21 cellular contexts compared by ENCODE assay signal in the genomic region with DNA sequence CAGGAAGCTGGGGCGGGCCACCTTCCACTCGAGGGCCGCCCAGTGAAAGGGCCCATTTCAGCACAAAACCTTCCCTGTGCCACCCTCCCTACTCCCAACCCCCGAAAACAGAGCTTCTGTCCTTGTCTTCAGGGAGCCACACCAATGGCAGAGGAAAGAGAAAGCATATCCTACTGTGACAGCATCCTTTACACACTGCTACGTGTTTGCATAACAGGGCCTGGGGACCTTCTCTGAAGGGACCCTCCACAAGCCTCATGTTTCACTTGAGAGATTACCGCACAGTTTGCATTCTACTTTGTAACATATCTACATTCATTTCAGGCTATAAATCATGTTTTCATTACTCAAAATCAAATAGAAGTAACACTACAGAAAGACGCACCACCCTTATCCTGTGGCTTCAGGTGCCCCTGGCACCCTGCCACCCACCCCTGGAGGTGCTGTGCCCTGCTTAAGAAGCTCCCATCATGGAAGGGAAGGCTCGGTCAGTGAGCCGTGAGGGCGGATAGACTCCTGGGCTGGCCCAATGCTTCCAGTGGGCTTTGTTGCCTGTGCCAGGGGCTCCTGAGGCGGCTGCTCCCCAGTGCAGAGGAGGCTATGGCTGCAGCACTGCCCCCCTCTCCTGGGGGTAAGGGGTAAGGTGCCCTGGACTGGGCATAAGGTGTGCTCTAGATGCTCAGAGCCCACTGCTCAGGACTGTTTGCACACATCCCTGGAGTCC. TPM values are rescaled to one million over a fixed set of nuclear protein-coding genes. Genes with fewer than 3 reads are reported as not detected.
A peak's percentile ranks its signal among the peaks of the same experiment; 100 is the strongest.
DNase-seq lines count a peak whose midpoint lies in the region; ATAC-seq and TF ChIP-seq lines count a peak whose summit lies in the region.
"Had no signal": no experiment of that assay in that cellular context is flagged by ENCODE, and none has a peak within 500 bp of the region (broad histone marks: within the 10 kb centered on the region; RNA-seq: fewer than 3 reads in every experiment).

No MANE protein-coding gene starts in this region.

- H2BK12ac ChIP-seq in H9 (ENCODE audit: insufficient read length, low read depth, low read length) = no peak overlapping the region

- peak overlapping the region in 2 of 3 experiments; percentile 70 to 72; a peak in 2 of 7 replicates for H3K27ac Mint-ChIP-seq in H9
- peak overlapping the region; percentile 50; the same call in 1 of the 2 replicates for H3K27ac Mint-ChIP-seq in WTC11
- H3K27ac Mint-ChIP-seq in nephron progenitor cell = peak overlapping the region; percentile 48
- H3K27ac Mint-ChIP-seq in CD4-positive, alpha-beta memory T cell = no peak overlapping the region
- H3K27ac Mint-ChIP-seq: HFFc6 had no signal

- intact Hi-C loops in thyroid gland (cut with DNase I) (no loop called here), heart right ventricle (cut with DNase I) (no loop called here)
- intact Hi-C loops in CD4-positive, alpha-beta memory T cell (cut with micrococcal nuclease) = no loop called here

- no peak overlapping the region for H3T11ph ChIP-seq in H9 (ENCODE audit: low read length)

- H4K91ac ChIP-seq in H9 (ENCODE audit: insufficient read length, low read depth, low read length) = no peak overlapping the region

- TF ChIP-seq CTCF in H9 (conservative IDR thresholded peaks at IDR 0.05) = no peak
- TF ChIP-seq CTCF in WTC11 (IDR thresholded peaks at IDR 0.05) = no peak
- TF ChIP-seq CTCF in nephron progenitor cell (IDR thresholded peaks at IDR 0.05) = no peak
- no peak for TF ChIP-seq CTCF in thyroid gland (IDR thresholded peaks at IDR 0.05)
- TF ChIP-seq CTCF in heart right ventricle (IDR thresholded peaks at IDR 0.05) = no peak

- peaks cover 12 to 21% (median 13%) of the 10 kb centered on the region in 3 experiments for H3K36me3 Mint-ChIP-seq in H9 (ENCODE audit: insufficient read depth in 1 of 3, low read depth in 3 of 3)
- peaks cover 8% of the 10 kb centered on the region for H3K36me3 Mint-ChIP-seq in WTC11
- peaks cover 32% of the 10 kb centered on the region for H3K36me3 Mint-ChIP-seq in nephron progenitor cell (ENCODE audit: low read depth)
- H3K36me3 Mint-ChIP-seq in CD4-positive, alpha-beta memory T cell = peaks cover 20 to 23% of the 10 kb centered on the region in 2 donors

- no peak overlapping the region for H4K5ac ChIP-seq in H9 (ENCODE audit: insufficient read length, low read depth, low read length)

- H3K23ac ChIP-seq in H9 (ENCODE audit: insufficient read length, low read depth, low read length) = no peak overlapping the region

- no peaks in the 10 kb centered on the region for H3K27me3 ChIP-seq in H9 (ENCODE audit: insufficient read depth, low read length)
- H3K27me3 ChIP-seq in thyroid gland = no peaks in the 10 kb centered on the region
- no peaks in the 10 kb centered on the region for H3K27me3 ChIP-seq in CD4-positive, alpha-beta memory T cell (ENCODE audit: insufficient read depth, low read length)
- H3K27me3 ChIP-seq in heart right ventricle = no peaks in the 10 kb centered on the region

- H3K27me3 Mint-ChIP-seq in H9 (ENCODE audit: low read depth) (no peaks in the 10 kb centered on the region), WTC11 (ENCODE audit: low read depth) (no peaks in the 10 kb centered on the region), nephron progenitor cell (ENCODE audit: low read depth, poor library complexity) (peaks cover 12% of the 10 kb centered on the region)
- H3K27me3 Mint-ChIP-seq in CD4-positive, alpha-beta memory T cell = no peaks in the 10 kb centered on the region
- H3K27me3 Mint-ChIP-seq: CD4-positive, CD25-positive, alpha-beta regulatory T cell had no signal

- H3K9me3 Mint-ChIP-seq in H9 = peaks cover 4% of the 10 kb centered on the region in 2 experiments; a peak in 3 of 5 replicates
- peaks cover 7% of the 10 kb centered on the region for H3K9me3 Mint-ChIP-seq in WTC11
- peaks cover 5% of the 10 kb centered on the region for H3K9me3 Mint-ChIP-seq in nephron progenitor cell
- no peaks in the 10 kb centered on the region for H3K9me3 Mint-ChIP-seq in CD4-positive, alpha-beta memory T cell
- H3K9me3 Mint-ChIP-seq: CD4-positive, CD25-positive, alpha-beta regulatory T cell; HFFc6 had no signal

- no peak overlapping the region for H3K4ac ChIP-seq in H9 (ENCODE audit: low read depth, low read length)

- H3K27ac ChIP-seq in H9 (ENCODE audit: insufficient read length, low read depth, low read length) (no peak overlapping the region), thyroid gland (no peak overlapping the region), heart right ventricle (no peak overlapping the region)
- H3K27ac ChIP-seq in CD4-positive, alpha-beta memory T cell (ENCODE audit: low read depth, low read length) = no peak overlapping the region
- H3K27ac ChIP-seq: PC-9 had no signal

- H3K56ac ChIP-seq in H9 (ENCODE audit: insufficient read length, low read depth, low read length) = no peak overlapping the region

- no peaks in the 10 kb centered on the region for H3K36me3 ChIP-seq in thyroid gland
- H3K36me3 ChIP-seq in CD4-positive, alpha-beta memory T cell (ENCODE audit: insufficient read depth, low read length) = peaks cover 4% of the 10 kb centered on the region
- peaks cover 0 to 21% (median 0%) of the 10 kb centered on the region in 9 donors for H3K36me3 ChIP-seq in heart right ventricle

- no peaks in the 10 kb centered on the region for H4K20me1 ChIP-seq in H9 (ENCODE audit: control insufficient read depth, insufficient read depth, insufficient read length)

- H3K4me3 ChIP-seq in thyroid gland (replicated peaks in 1 of 3) (no peak overlapping the region), heart right ventricle (no peak overlapping the region)
- H3K4me3 ChIP-seq in CD4-positive, alpha-beta memory T cell (ENCODE audit: low read length in 2 of 2) = no peak overlapping the region
- H3K4me3 ChIP-seq: PC-9 had no signal

- H3K9me3 ChIP-seq in H9 (ENCODE audit: control insufficient read depth, low read depth, low read length) (no peaks in the 10 kb centered on the region), thyroid gland (no peaks in the 10 kb centered on the region), heart right ventricle (no peaks in the 10 kb centered on the region)
- no peaks in the 10 kb centered on the region for H3K9me3 ChIP-seq in CD4-positive, alpha-beta memory T cell (ENCODE audit: control insufficient read depth in 1 of 2, low read length in 2 of 2)

- H3K4me3 Mint-ChIP-seq in H9 (peak overlapping the region in 1 of 2 experiments; percentile 24; a peak in 1 of 5 replicates), WTC11 (no peak overlapping the region), nephron progenitor cell (no peak overlapping the region)
- H3K4me3 Mint-ChIP-seq in CD4-positive, alpha-beta memory T cell = no peak overlapping the region
- H3K4me3 Mint-ChIP-seq: CD4-positive, CD25-positive, alpha-beta regulatory T cell; HFFc6 had no signal

- no peak overlapping the region for H2BK5ac ChIP-seq in H9 (ENCODE audit: insufficient read length, low read length)

- no peak overlapping the region for H3K18ac ChIP-seq in H9 (ENCODE audit: insufficient read length, low read depth, low read length)

- no peaks in the 10 kb centered on the region for H3K79me1 ChIP-seq in H9 (ENCODE audit: insufficient read depth, low read depth, low read length, poor library complexity, severe bottlenecking)

- no peak overlapping the region for H2BK15ac ChIP-seq in H9 (ENCODE audit: low read depth, low read length)

- no CpG with 5 or more reads among the region's 11 CpGs for WGBS in H9 (ENCODE audit: extremely low coverage, insufficient read length, low lambda C conversion rate)
- 77 to 86% methylated on average over 11 of the region's 11 CpGs for WGBS in thyroid gland, 2 donors
- 79 to 95% methylated on average over 11 of the region's 11 CpGs for WGBS in heart right ventricle, 2 donors

- H3K14ac ChIP-seq in H9 (ENCODE audit: insufficient read depth, low read length) = peak overlapping the region; percentile 40; the same call in 1 of the 2 replicates

- H3K4me1 ChIP-seq in H9 (ENCODE audit: insufficient read depth, low read length) = peaks cover 6% of the 10 kb centered on the region; the same call in 1 of the 2 replicates
- peaks cover 13 to 16% of the 10 kb centered on the region in 2 donors for H3K4me1 ChIP-seq in thyroid gland
- no peaks in the 10 kb centered on the region for H3K4me1 ChIP-seq in CD4-positive, alpha-beta memory T cell (ENCODE audit: insufficient read depth, low read length)
- H3K4me1 ChIP-seq in heart right ventricle = no peaks in the 10 kb centered on the region

- no peak overlapping the region for H4K8ac ChIP-seq in H9 (replicated peaks; ENCODE audit: insufficient read length, low read depth, low read length)

- POLR2A ChIA-PET in WTC11 (lab: Charles Lee) = no interaction called here
- POLR2A ChIA-PET in CD4-positive, alpha-beta memory T cell (lab: Charles Lee; ENCODE audit: partially characterized antibody) = no interaction called here

- DNase-seq in H9 (no peak), WTC11 (ENCODE audit: low spot score) (no peak), nephron progenitor cell (no peak), thyroid gland (peak; percentile 35 to 42), heart right ventricle (no peak)
- DNase-seq in CD4-positive, alpha-beta memory T cell = no peak
- DNase-seq: CD4-positive, CD25-positive, alpha-beta regulatory T cell; COR-L47; DMS79 treated with DMSO at 0.1 percent for 48 hours; HFFc6; KBM-7; NCI-H1092; NCI-H146; NCI-H2029 treated with DMSO at 0.1 percent for 48 hours; NCI-H2171; NCI-H446; NCI-H526; PC-9; RPMI8226; SHP77 had no signal

- no peak overlapping the region for H2AK5ac ChIP-seq in H9 (ENCODE audit: insufficient read length, low read length)

- H3K9ac ChIP-seq in H9 (ENCODE audit: extremely low read depth, insufficient read length, low read length) = no peak overlapping the region

- H3K79me2 ChIP-seq in H9 (ENCODE audit: insufficient read depth, low read length) = no peaks in the 10 kb centered on the region

- ATAC-seq in WTC11 = no peak
- ATAC-seq in esophagus mucosa = no peak
- ATAC-seq in heart right ventricle = no peak

- H3K4me2 ChIP-seq in H9 (ENCODE audit: insufficient read depth, insufficient read length, low read length) = no peak overlapping the region
- H3K4me2 ChIP-seq: PC-9 had no signal

- H3K4me1 Mint-ChIP-seq in H9 (peaks cover 22 to 36% of the 10 kb centered on the region in 2 experiments), WTC11 (peaks cover 23% of the 10 kb centered on the region), nephron progenitor cell (peaks cover 16% of the 10 kb centered on the region)
- peaks cover 0 to 11% (median 6%) of the 10 kb centered on the region in 4 donors for H3K4me1 Mint-ChIP-seq in CD4-positive, alpha-beta memory T cell

- H3K23me2 ChIP-seq in H9 (ENCODE audit: insufficient read length, low read depth, low read length, poor library complexity, severe bottlenecking) = no peaks in the 10 kb centered on the region

- CTCF ChIA-PET in WTC11 (lab: Charles Lee) = no interaction called here
- CTCF ChIA-PET in CD4-positive, alpha-beta memory T cell (lab: Charles Lee; ENCODE audit: partially characterized antibody) = no interaction called here

- no peak overlapping the region for H2BK120ac ChIP-seq in H9 (ENCODE audit: low read depth, low read length, poor library complexity, severe bottlenecking)

- H2BK20ac ChIP-seq in H9 (ENCODE audit: low read depth, low read length, poor library complexity, severe bottlenecking) = no peak overlapping the region

- H2AFZ ChIP-seq in H9 (ENCODE audit: low read length) = no peak overlapping the region
- H2AFZ ChIP-seq: PC-9 had no signal

- TF ChIP-seq POLR2A in thyroid gland (IDR thresholded peaks at IDR 0.05) = no peak

RNA-seq across cellular contexts. Expression of a gene that starts 52.0 kb away (rescaled TPM):
- total RNA-seq in H9 (2021) (27.6 and 27.8 TPM in 2 replicates), WTC11 (2021) (22.8 to 25.0 TPM (median 23.0 TPM) in 3 replicates), thyroid gland (10 to 100 TPM; 26.1 to 51.6 (median 40.0) TPM), esophagus mucosa (25.9 TPM), heart right ventricle (10 to 100 TPM in 7 of 10 donors, 1 to 10 TPM in 3; 8.2 to 14.7 (median 12.0) TPM)
- 10 to 100 TPM; 18.2 to 20.4 TPM for total RNA-seq in CD4-positive, alpha-beta memory T cell
- 10 to 100 TPM; 31.9 to 48.0 TPM for polyA plus RNA-seq in CD4-positive, alpha-beta memory T cell
- 10 to 100 TPM in 1 of 2 donors, 1 to 10 TPM in 1; 6.8 to 22.3 TPM for polyA plus RNA-seq in heart right ventricle

RNA-seq across cellular contexts. Expression of a gene that starts 53.9 kb away (rescaled TPM):
- total RNA-seq in H9 (2021) = 79.3 and 86.0 TPM in 2 replicates
- 72.3 to 74.5 TPM (median 72.8 TPM) in 3 replicates for total RNA-seq in WTC11 (2021)
- total RNA-seq in thyroid gland = 100 to 1,000 TPM in 2 of 4 donors, 10 to 100 TPM in 2; 93.0 to 198 (median 108) TPM
- 61.7 TPM for total RNA-seq in esophagus mucosa
- 100 to 1,000 TPM; 134 to 137 TPM for total RNA-seq in CD4-positive, alpha-beta memory T cell
- polyA plus RNA-seq in CD4-positive, alpha-beta memory T cell = 10 to 100 TPM; 18.0 to 55.5 TPM
- 100 to 1,000 TPM in 2 of 10 donors, 10 to 100 TPM in 8; 71.9 to 135 (median 89.6) TPM for total RNA-seq in heart right ventricle
- polyA plus RNA-seq in heart right ventricle = 100 to 1,000 TPM in 1 of 2 donors, 10 to 100 TPM in 1; 74.0 to 256 TPM

Comparison
In these comparisons a context has a peak if more than half of its experiments do, and no peak if none do; other contexts are left out.
1. DNase-seq: peak in thyroid gland (2 of 2); none in H9 (single experiment), WTC11 (single experiment), nephron progenitor cell (single experiment), CD4-positive, alpha-beta memory T cell (0 of 5) and heart right ventricle (0 of 2).
2. H3K27ac Mint-ChIP-seq: peak in H9 (2 of 3), WTC11 (single experiment) and nephron progenitor cell (single experiment); none in CD4-positive, alpha-beta memory T cell (0 of 7).